In genomic region chr12:46603776-46604456, GRCh38 we compare ENCODE assay signal across 25 cellular contexts.
"Had no signal": no experiment of that assay in that cellular context is flagged by ENCODE, and none has a peak within 500 bp of the region (broad histone marks: within the 10 kb centered on the region; RNA-seq: fewer than 3 reads in every experiment).

No MANE protein-coding gene starts in this region.

- H3K4me3 ChIP-seq: left lung, lower lobe of right lung, neural progenitor cell, ovary, right atrium auricular region, right lobe of liver, smooth muscle cell, transverse colon, upper lobe of left lung, vagina had no signal

- H3K4me1 ChIP-seq: lower lobe of right lung, neural progenitor cell, right lobe of liver had no signal

- FAIRE-seq: kidney had no signal

- H3K27me3 ChIP-seq: left lung, neural progenitor cell, ovary, right atrium auricular region, right lobe of liver, transverse colon, upper lobe of left lung, vagina had no signal

- H3K9ac ChIP-seq: neural progenitor cell had no signal

- H3K36me3 ChIP-seq: left lung, lower lobe of right lung, neural progenitor cell, ovary, right atrium auricular region, right lobe of liver, transverse colon, upper lobe of left lung, vagina had no signal

- H3K4me2 ChIP-seq: neural progenitor cell, smooth muscle cell had no signal

- H2AFZ ChIP-seq: neural progenitor cell had no signal

- H3K9me3 ChIP-seq: lower lobe of right lung, right lobe of liver, transverse colon, upper lobe of left lung, vagina had no signal

- DNase-seq: hippocampal formation; kidney; left colon; left lung; lower lobe of right lung; mesendoderm; naive B cell; natural killer cell; nephron progenitor cell; ovary; right lobe of liver; stimulated activated CD4-positive, alpha-beta T cell treated with anti-CD3 and anti-CD28 coated beads, Interleukin-1b, Interleukin-23, amount 100 ng/mL, for 48 hours; stimulated activated CD4-positive, alpha-beta T cell treated with anti-CD3 and anti-CD28 coated beads, Interleukin-2, amount 100 ng/mL, for 48 hours; stimulated activated CD4-positive, alpha-beta T cell treated with anti-CD3 and anti-CD28 coated beads, Interleukin-4, amount 100 ng/mL, for 4 hours; stimulated activated CD8-positive, alpha-beta memory T cell treated with anti-CD3 and anti-CD28 coated beads, Interleukin-4, amount 100 ng/mL, for 48 hours; stimulated activated naive CD4-positive, alpha-beta T cell treated with Interleukin-2 at 50 U/mL for 16 hours; stimulated activated naive CD8-positive, alpha-beta T cell treated with anti-CD3 and anti-CD28 coated beads, Interleukin-15, amount 100 ng/mL, for 72 hours; substantia nigra; transverse colon had no signal

- ATAC-seq: left colon; left lung; natural killer cell; stimulated activated memory B cell treated with anti-CD40 and anti-IgM and Interleukin-4, amounts not matched to agents 10 μg/mL and 1 μg/mL and 100 μg/mL, for 72 hours; stimulated activated naive CD8-positive, alpha-beta T cell treated with anti-CD3 and anti-CD28 coated beads, Interleukin-15, amount 100 ng/mL, for 72 hours had no signal

- H3K27ac ChIP-seq: left lung, lower lobe of right lung, neural progenitor cell, ovary, right atrium auricular region, right lobe of liver, transverse colon, upper lobe of left lung, vagina had no signal
